In the genomic region with DNA sequence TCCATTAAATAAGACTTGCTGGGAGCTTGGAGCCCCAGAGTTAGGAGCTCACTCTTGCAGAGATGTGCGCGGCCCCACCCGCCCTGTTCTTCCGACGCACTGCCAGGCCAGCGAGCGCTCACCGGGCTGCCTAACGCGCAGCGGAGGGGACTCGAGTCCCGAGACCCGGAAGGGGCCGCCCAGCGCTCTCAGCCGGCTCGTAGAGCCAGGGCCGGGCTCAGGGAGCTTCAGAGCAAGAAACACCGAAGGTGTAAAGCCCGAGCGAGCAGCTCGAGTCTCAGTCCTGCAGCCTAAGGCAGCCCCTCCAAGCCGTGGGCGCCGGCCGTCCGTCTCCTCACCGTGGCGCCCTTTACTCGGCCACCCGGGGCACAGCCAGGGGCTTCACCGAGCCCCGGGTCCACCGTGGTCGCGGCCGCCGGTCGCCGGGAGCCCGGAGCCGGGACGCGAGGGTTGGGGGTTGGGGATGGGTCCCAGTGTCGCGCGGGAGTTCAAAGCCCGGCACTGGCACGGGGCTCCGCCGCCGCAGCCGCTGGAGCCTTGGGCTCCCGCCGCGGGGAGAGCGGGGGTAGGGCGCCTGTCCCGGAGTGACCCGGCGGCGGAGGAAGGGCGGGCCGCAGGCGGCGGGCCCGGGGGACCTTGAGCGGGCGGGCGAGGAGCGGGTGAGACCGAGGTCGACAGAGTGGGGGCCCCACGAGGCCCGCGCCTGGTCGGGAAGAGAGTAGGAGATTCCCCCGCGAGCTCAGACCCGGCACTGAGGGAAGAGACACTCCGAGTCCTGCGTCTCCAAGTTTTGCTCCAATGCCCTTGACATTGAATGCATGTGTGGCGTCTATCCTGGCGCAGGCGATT, we compare ENCODE assay signal across 8 cellular contexts. TPM values are rescaled to one million over a fixed set of nuclear protein-coding genes. Genes with fewer than 3 reads are reported as not detected.
DNase-seq lines count a peak whose midpoint lies in the region; ATAC-seq and TF ChIP-seq lines count a peak whose summit lies in the region.

No MANE protein-coding gene starts in this region.

- peaks cover 5 to 10% of the 10 kb centered on the region in 2 donors for H3K4me1 ChIP-seq in left lung

- ATAC-seq in left lung, result peak; percentile 89
- ATAC-seq in GM19023 (IDR thresholded peaks at IDR 0.05; ENCODE audit: unreplicated experiment), result no peak
- ATAC-seq in CD4-positive, alpha-beta T cell (ENCODE audit: poor library complexity), result no peak

- TF ChIP-seq CTCF in dorsolateral prefrontal cortex (IDR thresholded peaks at IDR 0.05 in 54 of 56, conservative IDR thresholded peaks at IDR 0.05 in 2 of 56; ENCODE audit: low read depth in 1 of 56, partially characterized antibody in 56 of 56) (peak in 7 of 56 donors; percentile 11 to 33 (median 15)), left lung (IDR thresholded peaks at IDR 0.05) (no peak)
- TF ChIP-seq CTCF in CD4-positive, alpha-beta T cell (IDR thresholded peaks at IDR 0.05), result no peak

- intact Hi-C loops in dorsolateral prefrontal cortex (cut with DNase I), result no loop called here
- intact Hi-C loops in left lung (cut with DNase I), result no loop called here
- intact Hi-C loops in CD4-positive, alpha-beta T cell (cut with DNase I, micrococcal nuclease), result no loop called here

- peaks cover 58% of the 10 kb centered on the region for H3K27me3 Mint-ChIP-seq in stimulated activated naive CD8-positive, alpha-beta T cell treated with anti-CD3 and anti-CD28 coated beads, Interleukin-15, Interleukin-2, amounts not matched to agents 100 ng/mL and 50 ng/mL, for 24 hours
- H3K27me3 Mint-ChIP-seq in CD4-positive, alpha-beta T cell, result peaks cover 56% of the 10 kb centered on the region

- no peak overlapping the region for H3K27ac Mint-ChIP-seq in stimulated activated naive CD8-positive, alpha-beta T cell treated with anti-CD3 and anti-CD28 coated beads, Interleukin-15, Interleukin-2, amounts not matched to agents 100 ng/mL and 50 ng/mL, for 24 hours
- no peak overlapping the region for H3K27ac Mint-ChIP-seq in CD4-positive, alpha-beta T cell

- H3K27me3 ChIP-seq in MG63 (no peaks in the 10 kb centered on the region; the same call in 1 of the 2 replicates), dorsolateral prefrontal cortex (no peaks in the 10 kb centered on the region), left lung (peaks cover 0 to 44% of the 10 kb centered on the region in 2 donors)
- H3K27me3 ChIP-seq in CD4-positive, alpha-beta T cell (ENCODE audit: control insufficient read depth, insufficient read depth, low read length), result peaks cover 40% of the 10 kb centered on the region

- H3K27ac ChIP-seq in dorsolateral prefrontal cortex (peak overlapping the region in 54 of 59 donors; percentile 3 to 89 (median 74)), left lung (peak overlapping the region; percentile 58 to 78)
- no peak overlapping the region for H3K27ac ChIP-seq in CD4-positive, alpha-beta T cell (ENCODE audit: low read depth, low read length)

- peak overlapping the region; percentile 54 for H3K4me3 ChIP-seq in MG63
- H3K4me3 ChIP-seq in dorsolateral prefrontal cortex, result peak overlapping the region; percentile 38 to 87 (median 75)
- H3K4me3 ChIP-seq in left lung, result peak overlapping the region; percentile 48 to 53

- POLR2A ChIA-PET in CD4-positive, alpha-beta T cell (lab: Charles Lee), result no interaction called here

- H3K4me3 Mint-ChIP-seq in stimulated activated naive CD8-positive, alpha-beta T cell treated with anti-CD3 and anti-CD28 coated beads, Interleukin-15, Interleukin-2, amounts not matched to agents 100 ng/mL and 50 ng/mL, for 24 hours, result peak overlapping the region; percentile 3
- H3K4me3 Mint-ChIP-seq in CD4-positive, alpha-beta T cell, result no peak overlapping the region

- CTCF ChIA-PET in CD4-positive, alpha-beta T cell (lab: Charles Lee), result no interaction called here

- peaks cover 8% of the 10 kb centered on the region for H3K4me1 Mint-ChIP-seq in stimulated activated naive CD8-positive, alpha-beta T cell treated with anti-CD3 and anti-CD28 coated beads, Interleukin-15, Interleukin-2, amounts not matched to agents 100 ng/mL and 50 ng/mL, for 24 hours (ENCODE audit: low read depth)
- no peaks in the 10 kb centered on the region for H3K4me1 Mint-ChIP-seq in CD4-positive, alpha-beta T cell (ENCODE audit: low read depth)

- H3K36me3 Mint-ChIP-seq in stimulated activated naive CD8-positive, alpha-beta T cell treated with anti-CD3 and anti-CD28 coated beads, Interleukin-15, Interleukin-2, amounts not matched to agents 100 ng/mL and 50 ng/mL, for 24 hours (ENCODE audit: low read depth), result no peaks in the 10 kb centered on the region
- no peaks in the 10 kb centered on the region for H3K36me3 Mint-ChIP-seq in CD4-positive, alpha-beta T cell (ENCODE audit: low read depth)

- no peaks in the 10 kb centered on the region for H3K36me3 ChIP-seq in MG63
- no peaks in the 10 kb centered on the region for H3K36me3 ChIP-seq in left lung

- DNase-seq in GM03348 (ENCODE audit: low spot score) (peak; percentile 82), MG63 (peak; percentile 37), dorsolateral prefrontal cortex (peak in 8 of 10 donors; percentile 21 to 69 (median 47)), left lung (peak; percentile 58 to 89), SIG-M5 treated with dmso at 0.1 percent for 504 hours (lab: John Stamatoyannopoulos, UW; ENCODE audit: unreplicated experiment) (no peak)
- no peak for DNase-seq in CD4-positive, alpha-beta T cell

- H3K9me3 Mint-ChIP-seq in stimulated activated naive CD8-positive, alpha-beta T cell treated with anti-CD3 and anti-CD28 coated beads, Interleukin-15, Interleukin-2, amounts not matched to agents 100 ng/mL and 50 ng/mL, for 24 hours, result no peaks in the 10 kb centered on the region
- H3K9me3 Mint-ChIP-seq in CD4-positive, alpha-beta T cell, result no peaks in the 10 kb centered on the region

- no peaks in the 10 kb centered on the region for H3K9me3 ChIP-seq in MG63
- no peaks in the 10 kb centered on the region for H3K9me3 ChIP-seq in left lung
- no peaks in the 10 kb centered on the region for H3K9me3 ChIP-seq in CD4-positive, alpha-beta T cell (ENCODE audit: control insufficient read depth, low read length)

RNA-seq across cellular contexts. Expression of a gene that starts 26.9 kb away (rescaled TPM):
- total RNA-seq in MG63 (2014; rRNA removed; shearing (Covaris generic); ENCODE audit: low replicate concordance), result not detected in 2 replicates
- 100 to 1,000 TPM in 100 of 120 experiments, 10 to 100 TPM in 20; 48.0 to 214 (median 125) TPM for total RNA-seq in dorsolateral prefrontal cortex
- total RNA-seq in left lung, result 10 to 100 TPM; 10.1 to 11.8 TPM
- total RNA-seq in CD4-positive, alpha-beta T cell, result not detected

Comparison
In these comparisons a context has a peak if more than half of its experiments do, and no peak if none do; other contexts are left out.
1. DNase-seq: peak in GM03348 (single experiment), MG63 (single experiment), dorsolateral prefrontal cortex (8 of 10) and left lung (2 of 2); none in SIG-M5 treated with dmso at 0.1 percent for 504 hours (single experiment) and CD4-positive, alpha-beta T cell (0 of 10).
2. RNA of a gene that starts 26.9 kb away (total RNA-seq): 48.0 to 214 TPM in dorsolateral prefrontal cortex and 10.1 to 11.8 TPM in left lung; not detected in CD4-positive, alpha-beta T cell and not detected in MG63; every median in the first group is over 4 times any median in the second.
3. Peak in every context shown above with its lines, with median percentiles within 50 percentile points of each other: H3K4me3 ChIP-seq.